8 cellular contexts compared by ENCODE assay signal in the genomic region with DNA sequence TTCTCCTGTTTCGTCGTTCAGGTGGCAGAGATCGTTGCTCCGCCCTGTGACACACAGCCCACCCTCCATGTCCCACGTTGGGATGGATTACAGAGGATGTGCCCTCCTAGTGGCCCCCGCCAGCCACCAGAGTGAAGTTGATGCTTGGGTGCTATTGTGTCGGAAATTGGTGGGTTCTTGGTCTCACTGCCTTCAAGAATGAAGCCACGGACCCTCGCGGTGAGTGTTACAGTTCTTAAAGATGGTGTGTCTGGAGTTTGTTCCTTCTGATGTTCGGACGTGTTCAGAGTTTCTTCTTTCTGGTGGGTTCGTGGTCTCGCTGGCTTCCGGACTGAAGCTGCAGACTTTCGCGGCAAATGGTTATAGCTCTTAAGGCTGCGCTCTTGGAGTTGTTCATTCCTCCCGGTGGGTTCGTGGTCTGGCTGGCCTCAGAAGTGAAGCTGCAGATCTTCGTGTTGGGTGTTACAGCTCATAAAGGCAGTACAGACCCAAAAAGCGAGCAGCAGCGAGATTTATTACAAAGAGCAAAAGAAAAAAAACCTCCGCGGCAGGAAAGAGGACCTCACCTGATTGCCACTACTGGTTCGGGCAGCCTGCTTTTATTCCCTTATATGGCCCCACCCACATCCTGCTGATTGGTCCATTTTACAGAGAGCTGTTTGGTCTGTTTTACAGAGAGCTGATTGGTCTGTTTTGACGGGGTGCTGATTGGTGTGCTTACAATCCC.
DNase-seq lines count a peak whose midpoint lies in the region; ATAC-seq and TF ChIP-seq lines count a peak whose summit lies in the region.
"Not testable (repeated sequence)": the region's sequence is repeated elsewhere in the genome, so short reads cannot be mapped to it uniquely, and the experiment has no call there.

No MANE protein-coding gene starts in this region.

- not testable (repeated sequence) for H3K36me3 Mint-ChIP-seq in CD4-positive, alpha-beta T cell (ENCODE audit: low read depth); immature natural killer cell
- peaks cover 41% of the 10 kb centered on the region for H3K36me3 Mint-ChIP-seq in activated naive CD8-positive, alpha-beta T cell treated with anti-CD3 and anti-CD28 coated beads, Interleukin-2, amount 10 ng/mL, durations not matched to agents 7 days and 5 days

- not testable (repeated sequence) for TF ChIP-seq EP300 in stomach (IDR thresholded peaks at IDR 0.05)

- H3K4me1 ChIP-seq in Peyer's patch: peaks cover 0 to 14% (median 3%) of the 10 kb centered on the region in 4 donors
- peaks cover 0 to 39% (median 14%) of the 10 kb centered on the region in 4 donors for H3K4me1 ChIP-seq in stomach

- H3K36me3 ChIP-seq in Peyer's patch, stomach: not testable (repeated sequence)

- peak overlapping the region; percentile 64 for H3K27ac ChIP-seq in CD4-positive, alpha-beta T cell (ENCODE audit: low read depth, low read length)
- H3K27ac ChIP-seq in Peyer's patch (peak overlapping the region in 3 of 4 donors; percentile 27 to 79 (median 76)), stomach (peak overlapping the region in 3 of 5 donors; percentile 48 to 67 (median 63))

- not testable (repeated sequence) for H3K9me3 Mint-ChIP-seq in CD4-positive, alpha-beta T cell; activated naive CD8-positive, alpha-beta T cell treated with anti-CD3 and anti-CD28 coated beads, Interleukin-2, amount 10 ng/mL, durations not matched to agents 7 days and 5 days; immature natural killer cell

- POLR2A ChIA-PET in CD4-positive, alpha-beta T cell (lab: Charles Lee): interaction anchor here (0.6 to 4.1 kb wide), 15 partner anchors 8 to 430 kb away, joined by 3 to 50 read pairs (median 4); a partner anchor contains a TSS
- POLR2A ChIA-PET in activated naive CD8-positive, alpha-beta T cell treated with anti-CD3 and anti-CD28 coated beads, Interleukin-2, amount 10 ng/mL, durations not matched to agents 7 days and 5 days (lab: Charles Lee): interaction anchor here (0.6 to 4.0 kb wide), 17 partner anchors 8 to 375 kb away, joined by 3 to 55 read pairs (median 4); a partner anchor contains a TSS

- H3K9me3 ChIP-seq in CD4-positive, alpha-beta T cell (ENCODE audit: control insufficient read depth, low read length); Peyer's patch; stomach: not testable (repeated sequence)

- TF ChIP-seq CTCF in CD4-positive, alpha-beta T cell (IDR thresholded peaks at IDR 0.05); Peyer's patch (IDR thresholded peaks at IDR 0.05); stomach (IDR thresholded peaks at IDR 0.05): not testable (repeated sequence)

- not testable (repeated sequence) for H3K27me3 Mint-ChIP-seq in CD4-positive, alpha-beta T cell; activated naive CD8-positive, alpha-beta T cell treated with anti-CD3 and anti-CD28 coated beads, Interleukin-2, amount 10 ng/mL, durations not matched to agents 7 days and 5 days
- peaks cover 0 to 10% (median 3%) of the 10 kb centered on the region in 3 donors for H3K27me3 Mint-ChIP-seq in immature natural killer cell (ENCODE audit: low read depth in 3 of 3)

- WGBS in stomach, 5 donors: 77 to 93% (median 88%) methylated on average over 22 to 27 of the region's 27 CpGs

- H3K27ac Mint-ChIP-seq in CD4-positive, alpha-beta T cell: peak overlapping the region; percentile 100
- H3K27ac Mint-ChIP-seq in activated naive CD8-positive, alpha-beta T cell treated with anti-CD3 and anti-CD28 coated beads, Interleukin-2, amount 10 ng/mL, durations not matched to agents 7 days and 5 days: peak overlapping the region; percentile 99
- peak overlapping the region; percentile 74 to 94 (median 88) for H3K27ac Mint-ChIP-seq in immature natural killer cell

- H3K4me3 Mint-ChIP-seq in CD4-positive, alpha-beta T cell: peak overlapping the region; percentile 93
- H3K4me3 Mint-ChIP-seq in activated naive CD8-positive, alpha-beta T cell treated with anti-CD3 and anti-CD28 coated beads, Interleukin-2, amount 10 ng/mL, durations not matched to agents 7 days and 5 days: peak overlapping the region; percentile 87
- H3K4me3 Mint-ChIP-seq in immature natural killer cell: peak overlapping the region; percentile 73 to 89 (median 75)

- peak; percentile 43 for ATAC-seq in CD4-positive, alpha-beta T cell (ENCODE audit: poor library complexity)
- ATAC-seq in activated naive CD8-positive, alpha-beta T cell treated with anti-CD3 and anti-CD28 coated beads, Interleukin-2, amount 10 ng/mL, durations not matched to agents 7 days and 5 days (ENCODE audit: low read depth): peak; percentile 69

- not testable (repeated sequence) for H3K27me3 ChIP-seq in CD4-positive, alpha-beta T cell (ENCODE audit: control insufficient read depth, insufficient read depth, low read length); Peyer's patch; stomach

- peaks cover 57% of the 10 kb centered on the region for H3K4me1 Mint-ChIP-seq in CD4-positive, alpha-beta T cell (ENCODE audit: low read depth)
- H3K4me1 Mint-ChIP-seq in activated naive CD8-positive, alpha-beta T cell treated with anti-CD3 and anti-CD28 coated beads, Interleukin-2, amount 10 ng/mL, durations not matched to agents 7 days and 5 days: peaks cover 43% of the 10 kb centered on the region
- H3K4me1 Mint-ChIP-seq in immature natural killer cell: peaks cover 36 to 43% of the 10 kb centered on the region in 2 donors

- peak in 7 of 10 experiments; percentile 5 to 45 (median 29) for DNase-seq in CD4-positive, alpha-beta T cell
- DNase-seq in Peyer's patch (peak in 1 of 3 donors; percentile 48), immature natural killer cell (peak in 1 of 3 donors; percentile 59)
- peak; percentile 18 for DNase-seq in activated CD4-positive, alpha-beta T cell treated with anti-CD3 and anti-CD28 coated beads, Interleukin-2, amount 50 U/mL, for 1 hour
- peak; percentile 32 to 37 for DNase-seq in activated T-cell treated with anti-CD3 and anti-CD28 coated beads, Interleukin-2, amount 50 U/mL, for 48 hours
- DNase-seq in activated naive CD8-positive, alpha-beta T cell treated with anti-CD3 and anti-CD28 coated beads, Interleukin-2, amount 10 ng/mL, durations not matched to agents 7 days and 5 days: peak; percentile 67
- DNase-seq in stimulated activated CD4-positive, alpha-beta T cell treated with anti-CD3 and anti-CD28 coated beads, Interleukin-15, amount 100 ng/mL, for 24 hours: peak; percentile 18
- not testable (repeated sequence) for DNase-seq in stomach

- intact Hi-C loops in CD4-positive, alpha-beta T cell (cut with DNase I, micrococcal nuclease): loop anchor here (2.0 to 10.0 kb wide), 5 partner anchors 15 to 661 kb away; a partner anchor contains a TSS
- intact Hi-C loops in stomach (cut with DNase I; ENCODE audit: low total_unique reads): not testable (repeated sequence)

- peak in 1 of 2 donors; percentile 35 for TF ChIP-seq POLR2A in Peyer's patch (IDR thresholded peaks at IDR 0.05)
- TF ChIP-seq POLR2A in stomach (IDR thresholded peaks at IDR 0.05): not testable (repeated sequence)

- peak overlapping the region in 2 of 4 donors; percentile 9 to 26 for H3K4me3 ChIP-seq in Peyer's patch
- not testable (repeated sequence) for H3K4me3 ChIP-seq in stomach

- CTCF ChIA-PET in CD4-positive, alpha-beta T cell (lab: Charles Lee): interaction anchor here (0.6 to 1.8 kb wide), 2 partner anchors 17 to 59 kb away, joined by 3 to 4 read pairs; no protein-coding TSS in a partner anchor
